ENCODE assay signal across 9 cellular contexts in genomic region chr13:40508112-40508511, GRCh38.
DNase-seq lines count a peak whose midpoint lies in the region; ATAC-seq, FAIRE-seq and TF ChIP-seq lines count a peak whose summit lies in the region.
"Had no signal": no experiment of that assay in that cellular context is flagged by ENCODE, and none has a peak within 500 bp of the region (broad histone marks: within the 10 kb centered on the region; RNA-seq: fewer than 3 reads in every experiment).

No MANE protein-coding gene starts in this region.

- TF ChIP-seq EP300 in HepG2 (IDR thresholded peaks at IDR 0.05; ENCODE audit: low read depth in 2 of 2, low read length in 2 of 2): no peak
- TF ChIP-seq EP300 in HepG2 (CRISPR knock-in tag; IDR thresholded peaks at IDR 0.05; ENCODE audit: borderline replicate concordance): no peak

- POLR2A ChIA-PET in HepG2 (lab: Yijun Ruan, JAX): interaction anchor here (0.7 kb wide), 1 partner anchor 8 kb away, joined by 3 read pairs; no protein-coding TSS in a partner anchor

- 47 to 57% methylated on average over 4 of the region's 4 CpGs for WGBS in heart right ventricle, 2 donors
- 93% methylated on average over 4 of the region's 4 CpGs for WGBS in HepG2 (ENCODE audit: low lambda C conversion rate)

- no peaks in the 10 kb centered on the region for H3K9me3 Mint-ChIP-seq in stimulated activated effector memory CD8-positive, alpha-beta T cell treated with anti-CD3 and anti-CD28 coated beads, Interleukin-12 subunit alpha, Interleukin-12 subunit beta, amount 100 ng/mL, for 72 hours

- H3K36me3 Mint-ChIP-seq in stimulated activated effector memory CD8-positive, alpha-beta T cell treated with anti-CD3 and anti-CD28 coated beads, Interleukin-12 subunit alpha, Interleukin-12 subunit beta, amount 100 ng/mL, for 72 hours: no peaks in the 10 kb centered on the region

- in situ Hi-C loops in Caki2 (cut with HindIII; ENCODE audit: low pct_unique_long_range_greater_than_20kb, low sequenced_read_pairs) (no loop called here), gastrocnemius medialis (cut with MboI; ENCODE audit: low sequenced_read_pairs in 4 of 4) (loop anchor here in 1 of 4 donors (25.0 kb wide), 1 partner anchor 446 kb away; no protein-coding TSS in a partner anchor), HepG2 (cut with HindIII; ENCODE audit: extremely low pct_ligation_motif_present, low pct_unique_long_range_greater_than_20kb) (no loop called here)

- no peak for TF ChIP-seq CTCF in heart right ventricle (IDR thresholded peaks at IDR 0.05)
- TF ChIP-seq CTCF in gastrocnemius medialis (IDR thresholded peaks at IDR 0.05 in 4 of 5, conservative IDR thresholded peaks at IDR 0.05 in 1 of 5): no peak
- no peak for TF ChIP-seq CTCF in HepG2 (CRISPR knock-in tag; IDR thresholded peaks at IDR 0.05)
- no peak for TF ChIP-seq CTCF in D721Med (IDR thresholded peaks at IDR 0.05; ENCODE audit: insufficient read depth, missing control alignments)

- no peaks in the 10 kb centered on the region for H3K9me3 ChIP-seq in adipocyte (ENCODE audit: control insufficient read depth, low read length)
- peaks cover 0 to 9% (median 0%) of the 10 kb centered on the region in 11 donors for H3K9me3 ChIP-seq in heart right ventricle
- H3K9me3 ChIP-seq in gastrocnemius medialis: no peaks in the 10 kb centered on the region
- no peaks in the 10 kb centered on the region for H3K9me3 ChIP-seq in HepG2 (ENCODE audit: low read length)

- ATAC-seq in heart right ventricle (peak; percentile 68 to 89 (median 83)), gastrocnemius medialis (peak; percentile 54 to 79), HepG2 (no peak)
- ATAC-seq in stimulated activated effector memory CD8-positive, alpha-beta T cell treated with anti-CD3 and anti-CD28 coated beads, Interleukin-12 subunit alpha, Interleukin-12 subunit beta, amount 100 ng/mL, for 72 hours: no peak

- TF ChIP-seq POLR2A in gastrocnemius medialis (IDR thresholded peaks at IDR 0.05) (no peak), HepG2 (IDR thresholded peaks at IDR 0.05; ENCODE audit: insufficient read depth in 1 of 2, low read depth in 2 of 2, low read length in 2 of 2) (no peak)

- no peak overlapping the region for H2AFZ ChIP-seq in HepG2 (ENCODE audit: low read length)

- H3K4me1 ChIP-seq in adipocyte (ENCODE audit: control insufficient read depth, insufficient read depth, low read length) (peaks cover 32% of the 10 kb centered on the region), heart right ventricle (peaks cover 0 to 35% (median 25%) of the 10 kb centered on the region in 9 donors), gastrocnemius medialis (peaks cover 14 to 24% of the 10 kb centered on the region in 2 donors), HepG2 (ENCODE audit: insufficient read depth, low read length) (peaks cover 24% of the 10 kb centered on the region)

- no TSS peak for BruUV-seq in HepG2 (replicated peaks; lab: Mats Ljungman, UMichigan)

- H3K27ac ChIP-seq in heart right ventricle (peak overlapping the region in 9 of 10 donors; percentile 28 to 68 (median 53)), gastrocnemius medialis (peak overlapping the region; percentile 18 to 57 (median 45)), HepG2 (ENCODE audit: extremely low read length, insufficient read depth, low read length) (no peak overlapping the region)

- no peaks in the 10 kb centered on the region for H3K79me2 ChIP-seq in HepG2 (ENCODE audit: insufficient read depth, low read length)

- FAIRE-seq in HepG2 (lab: Jason Lieb, UNC) (no peak), D721Med (lab: Jason Lieb, UNC) (no peak)

- no peak overlapping the region for H3K4me2 ChIP-seq in HepG2 (ENCODE audit: low read depth, low read length)

- peaks cover 7% of the 10 kb centered on the region for H3K4me1 Mint-ChIP-seq in stimulated activated effector memory CD8-positive, alpha-beta T cell treated with anti-CD3 and anti-CD28 coated beads, Interleukin-12 subunit alpha, Interleukin-12 subunit beta, amount 100 ng/mL, for 72 hours

- CTCF ChIA-PET in HepG2 (lab: Yijun Ruan, JAX; ENCODE audit: low intra/inter-chr PET ratio, low total read pairs): no interaction called here

- H3K36me3 ChIP-seq in adipocyte (ENCODE audit: control insufficient read depth, insufficient read depth, low read length, severe bottlenecking) (no peaks in the 10 kb centered on the region), heart right ventricle (no peaks in the 10 kb centered on the region), gastrocnemius medialis (no peaks in the 10 kb centered on the region), HepG2 (replicated peaks in 1 of 2; ENCODE audit: control insufficient read depth in 1 of 2, insufficient read depth in 2 of 2, low read length in 2 of 2) (no peaks in the 10 kb centered on the region)

- DNase-seq in Caki2 (ENCODE audit: low read depth) (peak; percentile 43), adipocyte (ENCODE audit: low read depth) (no peak), heart right ventricle (peak in 1 of 2 donors; percentile 48), gastrocnemius medialis (peak in 1 of 2 donors; percentile 53), pons (ENCODE audit: low spot score) (no peak), HepG2 (ENCODE audit: low spot score) (no peak), D721Med (ENCODE audit: insufficient read length, low spot score) (no peak)
- DNase-seq in stimulated activated effector memory CD8-positive, alpha-beta T cell treated with anti-CD3 and anti-CD28 coated beads, Interleukin-12 subunit alpha, Interleukin-12 subunit beta, amount 100 ng/mL, for 72 hours (ENCODE audit: low spot score in 2 of 2): no peak
- DNase-seq: NCI-H2171 treated with DMSO at 0.1 percent for 48 hours had no signal

- no peaks in the 10 kb centered on the region for H4K20me1 ChIP-seq in HepG2 (ENCODE audit: insufficient read depth, low read length)

- H3K4me3 Mint-ChIP-seq in stimulated activated effector memory CD8-positive, alpha-beta T cell treated with anti-CD3 and anti-CD28 coated beads, Interleukin-12 subunit alpha, Interleukin-12 subunit beta, amount 100 ng/mL, for 72 hours: no peak overlapping the region

- H3K27me3 ChIP-seq in adipocyte (replicated peaks; ENCODE audit: control insufficient read depth, insufficient read depth, low read length): no peaks in the 10 kb centered on the region
- no peaks in the 10 kb centered on the region for H3K27me3 ChIP-seq in heart right ventricle
- H3K27me3 ChIP-seq in gastrocnemius medialis: no peaks in the 10 kb centered on the region
- H3K27me3 ChIP-seq in HepG2 (ENCODE audit: control insufficient read depth in 1 of 2, insufficient read depth in 2 of 2, low read length in 2 of 2): no peaks in the 10 kb centered on the region

- H3K9ac ChIP-seq in adipocyte (ENCODE audit: low read length): peak overlapping the region; percentile 14
- no peak overlapping the region for H3K9ac ChIP-seq in HepG2 (ENCODE audit: insufficient read depth, low read depth, low read length)

- no peak overlapping the region for H3K27ac Mint-ChIP-seq in stimulated activated effector memory CD8-positive, alpha-beta T cell treated with anti-CD3 and anti-CD28 coated beads, Interleukin-12 subunit alpha, Interleukin-12 subunit beta, amount 100 ng/mL, for 72 hours

- TF ChIP-seq RAD21 in HepG2 (CRISPR knock-in tag; IDR thresholded peaks at IDR 0.05): no peak

- intact Hi-C loops in heart right ventricle (cut with DNase I) (loop anchor here in 3 of 10 donors (2.0 to 5.0 kb wide), 3 partner anchors 23 to 79 kb away; no protein-coding TSS in a partner anchor), gastrocnemius medialis (cut with DNase I; ENCODE audit: low total_unique reads) (no loop called here), HepG2 (cut with micrococcal nuclease; ENCODE audit: unreplicated experiment) (no loop called here)

- peak overlapping the region; percentile 40 for H3K4me3 ChIP-seq in adipocyte (ENCODE audit: low read length)
- H3K4me3 ChIP-seq in heart right ventricle: peak overlapping the region in 1 of 10 donors; percentile 6
- peak overlapping the region in 1 of 4 donors; percentile 12 for H3K4me3 ChIP-seq in gastrocnemius medialis
- no peak overlapping the region for H3K4me3 ChIP-seq in HepG2 (replicated peaks in 1 of 3; ENCODE audit: insufficient read depth in 1 of 3, low read depth in 2 of 3, low read length in 3 of 3)

TF ChIP-seq in HepG2, 621 proteins besides CTCF, POLR2A, EP300 and RAD21:
- no peak for TF ChIP-seq MIXL1 (CRISPR knock-in tag; IDR thresholded peaks at IDR 0.05)
- no peak for TF ChIP-seq HNF4A (CRISPR knock-in tag; IDR thresholded peaks at IDR 0.05)
- TF ChIP-seq IKZF5 (CRISPR knock-in tag; IDR thresholded peaks at IDR 0.05): no peak
- no peak for TF ChIP-seq ZNF138 (CRISPR knock-in tag; IDR thresholded peaks at IDR 0.05; ENCODE audit: low read depth)
- TF ChIP-seq ELF3 (CRISPR knock-in tag; IDR thresholded peaks at IDR 0.05): no peak
- TF ChIP-seq NBN (conservative IDR thresholded peaks at IDR 0.05): no peak
- no peak for TF ChIP-seq TBP (CRISPR knock-in tag; IDR thresholded peaks at IDR 0.05)
- no peak for TF ChIP-seq TBX2 (CRISPR knock-in tag; IDR thresholded peaks at IDR 0.05; ENCODE audit: borderline replicate concordance)

Comparison
In these comparisons a context has a peak if more than half of its experiments do, and no peak if none do; other contexts are left out.
1. ATAC-seq: peak in heart right ventricle (8 of 8) and gastrocnemius medialis (2 of 2); none in HepG2 (single experiment) and stimulated activated effector memory CD8-positive, alpha-beta T cell treated with anti-CD3 and anti-CD28 coated beads, Interleukin-12 subunit alpha, Interleukin-12 subunit beta, amount 100 ng/mL, for 72 hours (single experiment).